ENCODE assay signal across 9 cellular contexts in the genomic region with DNA sequence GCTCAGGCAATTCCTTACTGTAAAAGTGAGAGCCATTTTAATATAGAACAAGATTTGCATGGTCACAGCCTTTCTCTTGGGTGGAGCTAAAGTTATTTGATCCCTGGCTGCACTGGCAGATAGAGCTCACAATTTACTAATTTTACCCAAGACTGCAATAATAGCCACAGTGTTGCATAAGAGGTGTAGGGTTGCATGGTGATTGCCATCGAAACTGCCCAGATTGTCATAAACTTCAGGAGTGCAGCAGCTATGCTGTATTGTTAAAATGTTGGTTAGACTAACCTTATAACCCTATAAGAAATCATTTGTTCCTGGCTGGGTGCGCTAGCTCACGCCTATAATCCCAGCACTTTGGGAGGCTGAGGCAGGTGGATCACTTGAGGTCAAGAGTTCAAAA. TPM values are rescaled to one million over a fixed set of nuclear protein-coding genes. Genes with fewer than 3 reads are reported as not detected.
DNase-seq lines count a peak whose midpoint lies in the region; ATAC-seq and TF ChIP-seq lines count a peak whose summit lies in the region.
"Had no signal": no experiment of that assay in that cellular context is flagged by ENCODE, and none has a peak within 500 bp of the region (broad histone marks: within the 10 kb centered on the region; RNA-seq: fewer than 3 reads in every experiment).

No MANE protein-coding gene starts in this region.

- no peak overlapping the region for H3K4me3 Mint-ChIP-seq in endodermal cell
- no peak overlapping the region for H3K4me3 Mint-ChIP-seq in neural progenitor cell
- H3K4me3 Mint-ChIP-seq: immature natural killer cell had no signal

- peak; percentile 41 for DNase-seq in GF-D8 (lab: John Stamatoyannopoulos, UW)
- peak; percentile 34 for DNase-seq in NCI-H2196 (lab: John Stamatoyannopoulos, UW; ENCODE audit: unreplicated experiment)
- DNase-seq in endodermal cell = peak; percentile 31
- no peak for DNase-seq in sciatic nerve (ENCODE audit: low spot score)
- no peak for DNase-seq in stimulated activated naive CD4-positive, alpha-beta T cell treated with Interleukin-2 at 50 U/mL for 16 hours (lab: John Stamatoyannopoulos, UW)
- DNase-seq in activated CD4-positive, alpha-beta T cell treated with anti-CD3 and anti-CD28 coated beads for 4 hours = no peak
- DNase-seq in neural progenitor cell (ENCODE audit: low spot score) = no peak
- DNase-seq: immature natural killer cell had no signal

- H3K9me3 ChIP-seq in endodermal cell (ENCODE audit: control insufficient read depth, low read length) = peaks cover 4% of the 10 kb centered on the region
- H3K9me3 ChIP-seq in neural progenitor cell (ENCODE audit: low read depth) = no peaks in the 10 kb centered on the region

- no peak overlapping the region for H3K4me3 ChIP-seq in endodermal cell (ENCODE audit: low read length)
- H3K4me3 ChIP-seq in neural progenitor cell = no peak overlapping the region

- ATAC-seq in sciatic nerve (peak; percentile 78), HG03108 (IDR thresholded peaks at IDR 0.05; ENCODE audit: unreplicated experiment) (no peak)

- H3F3A ChIP-seq in neural progenitor cell (ENCODE audit: low read depth) = peaks cover 8% of the 10 kb centered on the region

- H3K36me3 Mint-ChIP-seq in endodermal cell (ENCODE audit: low read depth) = peaks cover 35% of the 10 kb centered on the region
- H3K36me3 Mint-ChIP-seq in neural progenitor cell = peaks cover 16% of the 10 kb centered on the region

- intact Hi-C loops in sciatic nerve (cut with DNase I) = loop anchor here (2.0 kb wide), 1 partner anchor 27 kb away; no protein-coding TSS in a partner anchor

- peaks cover 12% of the 10 kb centered on the region for H4K20me1 ChIP-seq in neural progenitor cell (ENCODE audit: low read depth)

- H3K9me3 Mint-ChIP-seq in endodermal cell (no peaks in the 10 kb centered on the region), neural progenitor cell (no peaks in the 10 kb centered on the region)
- H3K9me3 Mint-ChIP-seq: immature natural killer cell had no signal

- H3K27ac Mint-ChIP-seq in endodermal cell = no peak overlapping the region
- no peak overlapping the region for H3K27ac Mint-ChIP-seq in neural progenitor cell

- H3K79me2 ChIP-seq in neural progenitor cell (ENCODE audit: low read depth) = peaks cover 73% of the 10 kb centered on the region

- H3K27me3 Mint-ChIP-seq in endodermal cell (ENCODE audit: insufficient read depth) (no peaks in the 10 kb centered on the region), neural progenitor cell (ENCODE audit: insufficient read depth, low read depth) (no peaks in the 10 kb centered on the region)

- H3K4me2 ChIP-seq in neural progenitor cell = no peak overlapping the region

- no peak overlapping the region for H3K9ac ChIP-seq in endodermal cell (ENCODE audit: extremely low read depth, low read length, poor library complexity, severe bottlenecking)
- H3K9ac ChIP-seq in neural progenitor cell = no peak overlapping the region

- TF ChIP-seq CTCF in endodermal cell (conservative IDR thresholded peaks at IDR 0.05) = no peak
- TF ChIP-seq CTCF in neural progenitor cell (IDR thresholded peaks at IDR 0.05) = no peak

- H3K27me3 ChIP-seq in endodermal cell (ENCODE audit: control insufficient read depth, insufficient read depth, low read length, poor library complexity, severe bottlenecking) = no peaks in the 10 kb centered on the region
- no peaks in the 10 kb centered on the region for H3K27me3 ChIP-seq in neural progenitor cell

- H3K4me1 ChIP-seq in endodermal cell (ENCODE audit: control insufficient read depth, insufficient read depth, low read length) (no peaks in the 10 kb centered on the region), neural progenitor cell (no peaks in the 10 kb centered on the region)

- no peak overlapping the region for H3K27ac ChIP-seq in endodermal cell (ENCODE audit: low read depth, low read length)
- no peak overlapping the region for H3K27ac ChIP-seq in neural progenitor cell

- H2AFZ ChIP-seq in neural progenitor cell (replicated peaks) = no peak overlapping the region

- 96% methylated on average over 3 of the region's 3 CpGs; no CpG with 5 or more reads in 1 of the 2 experiments for WGBS in endodermal cell (ENCODE audit: insufficient coverage in 1 of 2, insufficient read length in 1 of 2), 2 experiments

- H3K36me3 ChIP-seq in endodermal cell (ENCODE audit: control insufficient read depth, insufficient read depth, low read length) = peaks cover 73% of the 10 kb centered on the region
- peaks cover 10% of the 10 kb centered on the region for H3K36me3 ChIP-seq in neural progenitor cell

- H3K4me1 Mint-ChIP-seq in endodermal cell (no peaks in the 10 kb centered on the region), neural progenitor cell (peaks cover 9% of the 10 kb centered on the region)

RNA-seq across cellular contexts. Expression of a gene that starts 50.0 kb away (rescaled TPM):
- total RNA-seq in endodermal cell (100 to 1,000 TPM; 109 to 214 TPM), sciatic nerve (165 TPM), neural progenitor cell (ENCODE audit: low replicate concordance) (96.9 and 104 TPM in 2 replicates)
- 102 TPM for polyA plus RNA-seq in endodermal cell (2013, experiment 1 of 2)
- 96.2 TPM for polyA plus RNA-seq in endodermal cell (2013, experiment 2 of 2)

Comparison
In these comparisons a context has a peak if more than half of its experiments do, and no peak if none do; other contexts are left out.
1. DNase-seq: peak in GF-D8 (single experiment), NCI-H2196 (single experiment) and endodermal cell (single experiment); none in sciatic nerve (single experiment), stimulated activated naive CD4-positive, alpha-beta T cell treated with Interleukin-2 at 50 U/mL for 16 hours (single experiment), activated CD4-positive, alpha-beta T cell treated with anti-CD3 and anti-CD28 coated beads for 4 hours (0 of 2) and neural progenitor cell (single experiment).